ENCODE assay signal across 31 cellular contexts in genomic region chr20:51361258-51361657, GRCh38.
DNase-seq lines count a peak whose midpoint lies in the region; FAIRE-seq and TF ChIP-seq lines count a peak whose summit lies in the region.
"Had no signal": no experiment of that assay in that cellular context is flagged by ENCODE, and none has a peak within 500 bp of the region (broad histone marks: within the 10 kb centered on the region; RNA-seq: fewer than 3 reads in every experiment).

No MANE protein-coding gene starts in this region.

- FAIRE-seq in endothelial cell of umbilical vein (lab: Jason Lieb, UNC) = no peak
- FAIRE-seq: pancreas, urothelium cell line had no signal

- DNase-seq in AG04450 (ENCODE audit: low read depth, low spot score) (no peak), NCI-H82 treated with DMSO at 0.1 percent for 48 hours (lab: John Stamatoyannopoulos, UW; ENCODE audit: unreplicated experiment) (peak; percentile 11), endothelial cell of umbilical vein (ENCODE audit: low read depth, low spot score) (no peak), osteoblast (ENCODE audit: insufficient read length, low spot score, missing footprints) (no peak), lower leg skin (ENCODE audit: low spot score in 2 of 2) (no peak), NAMALWA (ENCODE audit: low spot score) (no peak), T1000 (lab: John Stamatoyannopoulos, UW) (no peak)
- DNase-seq: activated B cell treated with CpG ODN at 0.5 μM for 24 hours; activated CD4-positive, alpha-beta T cell treated with anti-CD3 and anti-CD28 coated beads, Interleukin-2, amount 50 U/mL, for 1 hour; activated CD8-positive, alpha-beta memory T cell treated with anti-CD3 and anti-CD28 coated beads, Interleukin-2, amount 10 ng/mL, durations not matched to agents 7 days and 5 days; activated gamma-delta T cell; activated T-cell treated with anti-CD3 and anti-CD28 coated beads, Interleukin-2, amount 50 U/mL, for 4 hours; central memory CD4-positive, alpha-beta T cell; DMS 273 treated with DMSO at 0.1 percent for 48 hours; endodermal cell; H9; hippocampal formation; Karpas-422; NCI-H1436; NCI-H2081 treated with DMSO at 0.1 percent for 48 hours; NCI-H69; pancreas; stimulated activated CD4-positive, alpha-beta T cell treated with anti-CD3 and anti-CD28 coated beads, Interleukin-2, amount 100 ng/mL, for 24 hours; stimulated activated naive CD8-positive, alpha-beta T cell treated with anti-CD3 and anti-CD28 coated beads, Interleukin-15, amount 100 ng/mL, for 72 hours had no signal

- peak overlapping the region; percentile 73 for H3K9ac ChIP-seq in endothelial cell of umbilical vein (replicated peaks; ENCODE audit: extremely low read depth, insufficient read depth, low read length)
- H3K9ac ChIP-seq: BLaER1 had no signal

- H3K27me3 ChIP-seq in AG04450 (ENCODE audit: control insufficient read depth, insufficient read depth, low read length) (no peaks in the 10 kb centered on the region), endothelial cell of umbilical vein (ENCODE audit: control insufficient read depth in 2 of 2, insufficient read depth in 2 of 2, low read length in 2 of 2) (no peaks in the 10 kb centered on the region), osteoblast (ENCODE audit: insufficient read depth, low read length) (no peaks in the 10 kb centered on the region)
- H3K27me3 ChIP-seq: BLaER1, esophagus muscularis mucosa, pancreas, spleen had no signal

- H3K27ac ChIP-seq in AG04450 (ENCODE audit: low read depth, low read length) = peak overlapping the region; percentile 82
- peak overlapping the region; percentile 85 for H3K27ac ChIP-seq in endothelial cell of umbilical vein (ENCODE audit: insufficient read depth, low read depth, low read length)
- peak overlapping the region; percentile 98 for H3K27ac ChIP-seq in osteoblast (ENCODE audit: low read depth, low read length)
- H3K27ac ChIP-seq: BLaER1, esophagus muscularis mucosa, gastroesophageal sphincter, pancreas, spleen, thoracic aorta had no signal

- H3K4me1 ChIP-seq in endothelial cell of umbilical vein (ENCODE audit: control insufficient read depth, extremely low read depth, insufficient read depth, low read length) = peaks cover 39% of the 10 kb centered on the region
- peaks cover 25% of the 10 kb centered on the region for H3K4me1 ChIP-seq in osteoblast (ENCODE audit: insufficient read depth, low read length)
- H3K4me1 ChIP-seq: pancreas, spleen had no signal

- H3K4me3 ChIP-seq in AG04450 (ENCODE audit: low read depth, low read length) (no peak overlapping the region), endothelial cell of umbilical vein (replicated peaks in 1 of 3; ENCODE audit: insufficient read depth in 1 of 3, low read depth in 1 of 3, low read length in 3 of 3) (no peak overlapping the region), osteoblast (ENCODE audit: insufficient read depth, low read length) (no peak overlapping the region), lower leg skin (ENCODE audit: low read depth, poor library complexity, severe bottlenecking) (no peak overlapping the region)
- H3K4me3 ChIP-seq: BLaER1, esophagus muscularis mucosa, gastroesophageal sphincter, lung, pancreas, spleen, thoracic aorta had no signal

- no peak for TF ChIP-seq CTCF in AG04450 (IDR thresholded peaks at IDR 0.05; ENCODE audit: low read depth, low read length)
- TF ChIP-seq CTCF in endothelial cell of umbilical vein (IDR thresholded peaks at IDR 0.05; ENCODE audit: extremely low read depth in 1 of 2, insufficient read depth in 1 of 2, low read depth in 1 of 2, low read length in 2 of 2) = no peak
- TF ChIP-seq CTCF in osteoblast (IDR thresholded peaks at IDR 0.05; ENCODE audit: extremely low read depth, low read depth, low read length) = no peak
- TF ChIP-seq CTCF in lower leg skin (IDR thresholded peaks at IDR 0.05) = no peak

- H3K9me3 ChIP-seq in AG04450 (ENCODE audit: control insufficient read depth, insufficient read depth, low read length) (peaks cover 12% of the 10 kb centered on the region; the same call in 1 of the 2 replicates), endothelial cell of umbilical vein (replicated peaks; ENCODE audit: control insufficient read depth, insufficient read depth, low read length) (no peaks in the 10 kb centered on the region), osteoblast (ENCODE audit: low read depth, low read length) (peaks cover 4% of the 10 kb centered on the region)
- H3K9me3 ChIP-seq: pancreas, thoracic aorta had no signal

- POLR2A ChIA-PET in AG04450 (lab: Yijun Ruan, JAX) (interaction anchor here (1.3 kb wide), 1 partner anchor 26 kb away, joined by 5 read pairs; no protein-coding TSS in a partner anchor), endothelial cell of umbilical vein (lab: Charles Lee) (interaction anchor here (1.0 kb wide), 1 partner anchor 239 kb away, joined by 3 read pairs; no protein-coding TSS in a partner anchor)

- H3K36me3 ChIP-seq in endothelial cell of umbilical vein (ENCODE audit: control insufficient read depth in 2 of 2, extremely low read depth in 1 of 2, insufficient read depth in 2 of 2, low read length in 2 of 2) (no peaks in the 10 kb centered on the region), osteoblast (ENCODE audit: insufficient read depth, low read length) (no peaks in the 10 kb centered on the region)
- H3K36me3 ChIP-seq: BLaER1, esophagus muscularis mucosa, gastroesophageal sphincter, pancreas, spleen, thoracic aorta had no signal

- no peaks in the 10 kb centered on the region for H3K79me2 ChIP-seq in endothelial cell of umbilical vein (ENCODE audit: control insufficient read depth, insufficient read depth, low read length)
- H3K79me2 ChIP-seq in osteoblast (ENCODE audit: insufficient read depth, low read length) = no peaks in the 10 kb centered on the region

- H2AFZ ChIP-seq in endothelial cell of umbilical vein (ENCODE audit: low read depth, low read length) = no peak overlapping the region
- H2AFZ ChIP-seq in osteoblast (ENCODE audit: low read length) = no peak overlapping the region

- no peak overlapping the region for H3K4me2 ChIP-seq in endothelial cell of umbilical vein (ENCODE audit: insufficient read depth, low read length)
- no peak overlapping the region for H3K4me2 ChIP-seq in osteoblast (ENCODE audit: insufficient read depth, low read length)
- H3K4me2 ChIP-seq: BLaER1 had no signal

- TF ChIP-seq POLR2A in endothelial cell of umbilical vein (IDR thresholded peaks at IDR 0.05; ENCODE audit: low read depth, low read length) (no peak), lower leg skin (IDR thresholded peaks at IDR 0.05) (no peak)

- BruUV-seq in endothelial cell of umbilical vein (replicated peaks; lab: Mats Ljungman, UMichigan) = no TSS peak

- H3K9me1 ChIP-seq in endothelial cell of umbilical vein (replicated peaks; ENCODE audit: control insufficient read depth, extremely low read depth, insufficient read depth, low read length) = no peaks in the 10 kb centered on the region

- no peaks in the 10 kb centered on the region for H4K20me1 ChIP-seq in endothelial cell of umbilical vein (replicated peaks; ENCODE audit: control insufficient read depth, extremely low read depth, insufficient read depth, low read length)
- no peaks in the 10 kb centered on the region for H4K20me1 ChIP-seq in osteoblast (ENCODE audit: insufficient read depth, low read length)
- H4K20me1 ChIP-seq: BLaER1 had no signal

- dilution Hi-C loops in endothelial cell of umbilical vein (cut with MboI; ENCODE audit: extremely low pct_ligation_motif_present, low sequenced_read_pairs) = no loop called here

- CTCF ChIA-PET in AG04450 (lab: Charles Lee) = interaction anchor here (0.6 to 4.3 kb wide), 4 partner anchors 233 to 374 kb away, joined by 3 to 23 read pairs (median 3); no protein-coding TSS in a partner anchor
- CTCF ChIA-PET in endothelial cell of umbilical vein (lab: Charles Lee) = interaction anchor here (0.8 to 3.8 kb wide), 5 partner anchors 10 to 373 kb away, joined by 3 to 18 read pairs (median 9); no protein-coding TSS in a partner anchor

- intact Hi-C loops in endothelial cell of umbilical vein (cut with micrococcal nuclease) (loop anchor here (2.0 to 10.0 kb wide), 2 partner anchors 404 to 1132 kb away; partner anchors contain the start of gene ATP9A), lower leg skin (cut with DNase I; ENCODE audit: low total_unique reads) (no loop called here)

- WGBS in lower leg skin, 2 donors = 80 to 88% methylated on average over 1 of the region's 1 CpG

TF ChIP-seq in endothelial cell of umbilical vein, 7 proteins besides CTCF, POLR2A, EP300 and RAD21:
- TF ChIP-seq GATA2 (IDR thresholded peaks at IDR 0.05; ENCODE audit: insufficient read depth, insufficient read length, low read depth, low read length) (no peak), JUN (IDR thresholded peaks at IDR 0.05; ENCODE audit: borderline replicate concordance, insufficient read depth, insufficient read length, low read depth) (no peak), MYC (IDR thresholded peaks at IDR 0.05; ENCODE audit: low read depth, low read length) (no peak), POLR2AphosphoS5 (IDR thresholded peaks at IDR 0.05; ENCODE audit: insufficient read depth, low read depth, low read length) (no peak), FOS (IDR thresholded peaks at IDR 0.05; ENCODE audit: borderline replicate concordance, insufficient read depth, low read length) (no peak), EZH2 (IDR thresholded peaks at IDR 0.05; ENCODE audit: borderline replicate concordance, low read depth, low read length, severe bottlenecking) (no peak), MAX (IDR thresholded peaks at IDR 0.05; ENCODE audit: insufficient read depth, insufficient read length) (no peak)
